ENCODE assay signal across 8 cellular contexts in the genomic region with DNA sequence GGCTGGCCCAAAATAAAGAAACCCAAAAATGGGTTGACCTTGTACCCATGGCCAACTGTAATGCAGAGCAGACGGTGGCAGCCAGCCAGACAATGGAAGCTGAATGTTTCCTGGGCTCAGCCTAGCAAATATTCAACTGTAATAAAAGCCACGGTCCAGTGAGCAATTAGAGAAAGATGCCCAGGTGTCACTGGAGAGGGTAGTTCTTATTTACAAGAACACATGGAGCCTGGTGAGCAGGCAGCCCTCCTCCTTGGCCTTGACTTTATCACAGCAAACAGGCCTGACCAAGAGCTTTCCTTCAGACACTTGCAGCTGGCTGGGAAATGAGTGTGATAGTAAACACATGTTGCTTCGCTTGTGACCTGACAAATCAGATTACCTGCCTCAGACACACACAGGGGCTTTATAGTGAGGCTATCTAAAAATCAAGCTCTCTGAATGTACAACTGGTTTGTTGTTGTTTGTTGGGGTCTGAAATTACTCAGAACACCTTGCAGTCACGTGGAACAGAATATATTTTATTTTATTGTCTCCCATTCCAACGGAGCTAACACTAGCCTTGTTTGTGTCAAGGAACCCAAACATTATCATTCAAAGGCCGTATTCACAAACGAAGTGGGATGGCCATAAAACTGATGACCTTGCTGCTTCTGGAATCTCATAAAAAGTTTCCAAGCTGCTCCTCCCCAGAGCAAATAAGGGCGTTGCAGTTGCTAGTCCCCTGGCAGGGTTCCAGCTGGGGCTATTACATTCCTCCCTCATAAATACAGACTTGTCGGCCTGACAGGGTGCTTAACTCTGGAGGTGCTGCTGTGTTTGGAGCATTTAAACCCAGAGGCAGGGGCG.
DNase-seq lines count a peak whose midpoint lies in the region; ATAC-seq and TF ChIP-seq lines count a peak whose summit lies in the region.

No MANE protein-coding gene starts in this region.

- H4K91ac ChIP-seq in trophoblast cell (ENCODE audit: low read depth, low read length): peak overlapping the region; percentile 45

- no peak for ATAC-seq in stimulated activated effector memory CD8-positive, alpha-beta T cell treated with anti-CD3 and anti-CD28 coated beads, Interleukin-12 subunit alpha, Interleukin-12 subunit beta, amount 100 ng/mL, for 72 hours
- ATAC-seq in HG02610 (IDR thresholded peaks at IDR 0.05; ENCODE audit: unreplicated experiment): no peak

- no peaks in the 10 kb centered on the region for H3K9me3 Mint-ChIP-seq in stimulated activated effector memory CD8-positive, alpha-beta T cell treated with anti-CD3 and anti-CD28 coated beads, Interleukin-12 subunit alpha, Interleukin-12 subunit beta, amount 100 ng/mL, for 72 hours
- no peaks in the 10 kb centered on the region for H3K9me3 Mint-ChIP-seq in activated T-helper 1 cell treated with anti-CD3 and anti-CD28 coated beads, Interleukin-12 subunit alpha, Interleukin-12 subunit beta, Interleukin-2, Interleukin-4 antibody, amounts not matched to agents 30 ng/mL and 10 ng/mL and 1 ng/mL, durations not matched to agents 14 hours and 24 hours and 36 hours
- no peaks in the 10 kb centered on the region for H3K9me3 Mint-ChIP-seq in T-helper 2 cell treated with Interferon-gamma antibody and Interleukin-4, amounts not matched to agents 5 μg/mL and 100 μg/mL, for 36 hours

- TF ChIP-seq POLR2A in esophagus squamous epithelium (IDR thresholded peaks at IDR 0.05): no peak

- H3K14ac ChIP-seq in trophoblast cell (ENCODE audit: low read length): no peak overlapping the region

- H3K4me1 ChIP-seq in esophagus squamous epithelium (peaks cover 12 to 55% (median 14%) of the 10 kb centered on the region in 3 donors), trophoblast cell (ENCODE audit: control insufficient read depth in 1 of 2, insufficient read depth in 2 of 2, low read length in 2 of 2) (peaks cover 13 to 26% of the 10 kb centered on the region in 2 experiments)

- H2BK120ac ChIP-seq in trophoblast cell (ENCODE audit: insufficient read depth, low read length, poor library complexity): peak overlapping the region; percentile 3

- no peaks in the 10 kb centered on the region for H3K79me2 ChIP-seq in trophoblast cell (ENCODE audit: control insufficient read depth, insufficient read depth, low read length, poor library complexity)

- no peak overlapping the region for H3K27ac Mint-ChIP-seq in stimulated activated effector memory CD8-positive, alpha-beta T cell treated with anti-CD3 and anti-CD28 coated beads, Interleukin-12 subunit alpha, Interleukin-12 subunit beta, amount 100 ng/mL, for 72 hours
- no peak overlapping the region for H3K27ac Mint-ChIP-seq in activated T-helper 1 cell treated with anti-CD3 and anti-CD28 coated beads, Interleukin-12 subunit alpha, Interleukin-12 subunit beta, Interleukin-2, Interleukin-4 antibody, amounts not matched to agents 30 ng/mL and 10 ng/mL and 1 ng/mL, durations not matched to agents 14 hours and 24 hours and 36 hours
- no peak overlapping the region for H3K27ac Mint-ChIP-seq in T-helper 2 cell treated with Interferon-gamma antibody and Interleukin-4, amounts not matched to agents 5 μg/mL and 100 μg/mL, for 36 hours

- H3K27me3 ChIP-seq in esophagus squamous epithelium (no peaks in the 10 kb centered on the region), trophoblast cell (ENCODE audit: insufficient read depth, low read length) (no peaks in the 10 kb centered on the region)

- H3K4me1 Mint-ChIP-seq in stimulated activated effector memory CD8-positive, alpha-beta T cell treated with anti-CD3 and anti-CD28 coated beads, Interleukin-12 subunit alpha, Interleukin-12 subunit beta, amount 100 ng/mL, for 72 hours: no peaks in the 10 kb centered on the region
- no peaks in the 10 kb centered on the region for H3K4me1 Mint-ChIP-seq in activated T-helper 1 cell treated with anti-CD3 and anti-CD28 coated beads, Interleukin-12 subunit alpha, Interleukin-12 subunit beta, Interleukin-2, Interleukin-4 antibody, amounts not matched to agents 30 ng/mL and 10 ng/mL and 1 ng/mL, durations not matched to agents 14 hours and 24 hours and 36 hours (ENCODE audit: low read depth)
- H3K4me1 Mint-ChIP-seq in T-helper 2 cell treated with Interferon-gamma antibody and Interleukin-4, amounts not matched to agents 5 μg/mL and 100 μg/mL, for 36 hours (ENCODE audit: low read depth): peaks cover 4% of the 10 kb centered on the region

- no peak overlapping the region for H3K4me2 ChIP-seq in trophoblast cell (ENCODE audit: low read length)

- H3K9ac ChIP-seq in trophoblast cell (ENCODE audit: low read length): no peak overlapping the region

- H3K36me3 ChIP-seq in esophagus squamous epithelium (no peaks in the 10 kb centered on the region), trophoblast cell (ENCODE audit: control insufficient read depth in 1 of 2, insufficient read depth in 2 of 2, low read length in 2 of 2) (no peaks in the 10 kb centered on the region)

- WGBS in esophagus squamous epithelium, 2 donors: 23 to 30% methylated on average over 7 to 10 of the region's 10 CpGs
- WGBS in trophoblast cell (ENCODE audit: extremely low coverage, insufficient coverage, insufficient read length): no CpG with 5 or more reads among the region's 10 CpGs

- H3K36me3 Mint-ChIP-seq in stimulated activated effector memory CD8-positive, alpha-beta T cell treated with anti-CD3 and anti-CD28 coated beads, Interleukin-12 subunit alpha, Interleukin-12 subunit beta, amount 100 ng/mL, for 72 hours: no peaks in the 10 kb centered on the region
- no peaks in the 10 kb centered on the region for H3K36me3 Mint-ChIP-seq in activated T-helper 1 cell treated with anti-CD3 and anti-CD28 coated beads, Interleukin-12 subunit alpha, Interleukin-12 subunit beta, Interleukin-2, Interleukin-4 antibody, amounts not matched to agents 30 ng/mL and 10 ng/mL and 1 ng/mL, durations not matched to agents 14 hours and 24 hours and 36 hours (ENCODE audit: low read depth)
- H3K36me3 Mint-ChIP-seq in T-helper 2 cell treated with Interferon-gamma antibody and Interleukin-4, amounts not matched to agents 5 μg/mL and 100 μg/mL, for 36 hours (ENCODE audit: low read depth): no peaks in the 10 kb centered on the region

- H3K9me3 ChIP-seq in esophagus squamous epithelium (no peaks in the 10 kb centered on the region), trophoblast cell (ENCODE audit: insufficient read depth, low read depth, low read length) (no peaks in the 10 kb centered on the region)

- intact Hi-C loops in esophagus squamous epithelium (cut with DNase I): no loop called here
- intact Hi-C loops in activated T-helper 1 cell treated with anti-CD3 and anti-CD28 coated beads, Interleukin-12 subunit alpha, Interleukin-12 subunit beta, Interleukin-2, Interleukin-4 antibody, amounts not matched to agents 30 ng/mL and 10 ng/mL and 1 ng/mL, durations not matched to agents 14 hours and 24 hours and 36 hours (cut with micrococcal nuclease): no loop called here

- H3K79me1 ChIP-seq in trophoblast cell (ENCODE audit: low read length): peaks cover 7% of the 10 kb centered on the region

- no peak overlapping the region for H4K12ac ChIP-seq in trophoblast cell (ENCODE audit: low read depth, low read length)

- peak overlapping the region; percentile 4 for H2BK5ac ChIP-seq in trophoblast cell (ENCODE audit: low read depth, low read length, poor library complexity)

- CTCF ChIA-PET in HEK293T (lab: Yijun Ruan, JAX): interaction anchor here (0.7 to 1.9 kb wide), 4 partner anchors 10 to 95 kb away, joined by 5 to 11 read pairs (median 6); no protein-coding TSS in a partner anchor

- no peaks in the 10 kb centered on the region for H3K27me3 Mint-ChIP-seq in activated T-helper 1 cell treated with anti-CD3 and anti-CD28 coated beads, Interleukin-12 subunit alpha, Interleukin-12 subunit beta, Interleukin-2, Interleukin-4 antibody, amounts not matched to agents 30 ng/mL and 10 ng/mL and 1 ng/mL, durations not matched to agents 14 hours and 24 hours and 36 hours (ENCODE audit: insufficient read depth)
- H3K27me3 Mint-ChIP-seq in T-helper 2 cell treated with Interferon-gamma antibody and Interleukin-4, amounts not matched to agents 5 μg/mL and 100 μg/mL, for 36 hours (ENCODE audit: low read depth): no peaks in the 10 kb centered on the region

- peak overlapping the region; percentile 1 to 75 (median 56) for H3K27ac ChIP-seq in esophagus squamous epithelium
- H3K27ac ChIP-seq in trophoblast cell (ENCODE audit: low read depth, low read length): peak overlapping the region; percentile 8

- H2AK5ac ChIP-seq in trophoblast cell (ENCODE audit: low read length): no peak overlapping the region

- peak; percentile 82 for DNase-seq in HEK293T (ENCODE audit: extremely low spot score)
- DNase-seq in NCI-H748 (lab: John Stamatoyannopoulos, UW; ENCODE audit: unreplicated experiment): peak; percentile 98
- peak; percentile 13 for DNase-seq in esophagus squamous epithelium (lab: John Stamatoyannopoulos, UW)
- peak in 1 of 2 donors; percentile 33 for DNase-seq in trophoblast cell
- DNase-seq in stimulated activated effector memory CD8-positive, alpha-beta T cell treated with anti-CD3 and anti-CD28 coated beads, Interleukin-12 subunit alpha, Interleukin-12 subunit beta, amount 100 ng/mL, for 72 hours (ENCODE audit: low spot score in 2 of 2): no peak
- DNase-seq in activated T-helper 1 cell treated with anti-CD3 and anti-CD28 coated beads, Interleukin-12 subunit alpha, Interleukin-12 subunit beta, Interleukin-2, Interleukin-4 antibody, amounts not matched to agents 30 ng/mL and 10 ng/mL and 1 ng/mL, durations not matched to agents 14 hours and 24 hours and 36 hours (ENCODE audit: low spot score): no peak
- DNase-seq in T-helper 2 cell treated with Interferon-gamma antibody and Interleukin-4, amounts not matched to agents 5 μg/mL and 100 μg/mL, for 36 hours (ENCODE audit: low spot score): no peak

- H3K4me3 ChIP-seq in esophagus squamous epithelium (no peak overlapping the region), trophoblast cell (ENCODE audit: low read depth, low read length) (no peak overlapping the region)

- no peak for TF ChIP-seq CTCF in esophagus squamous epithelium (IDR thresholded peaks at IDR 0.05)

- POLR2A ChIA-PET in HEK293T (lab: Yijun Ruan, JAX): interaction anchor here (0.5 to 2.6 kb wide), 9 partner anchors 8 to 518 kb away, joined by 3 to 12 read pairs (median 6); a partner anchor contains a TSS

- H4K8ac ChIP-seq in trophoblast cell (ENCODE audit: low read depth, low read length): peak overlapping the region; percentile 4

- H3K23ac ChIP-seq in trophoblast cell (ENCODE audit: low read length): no peak overlapping the region

- H3K4ac ChIP-seq in trophoblast cell (ENCODE audit: low read depth, low read length): peak overlapping the region; percentile 23

- peak overlapping the region; percentile 15 for H2BK12ac ChIP-seq in trophoblast cell (ENCODE audit: low read length)

- H3K4me3 Mint-ChIP-seq in stimulated activated effector memory CD8-positive, alpha-beta T cell treated with anti-CD3 and anti-CD28 coated beads, Interleukin-12 subunit alpha, Interleukin-12 subunit beta, amount 100 ng/mL, for 72 hours: no peak overlapping the region
- no peak overlapping the region for H3K4me3 Mint-ChIP-seq in activated T-helper 1 cell treated with anti-CD3 and anti-CD28 coated beads, Interleukin-12 subunit alpha, Interleukin-12 subunit beta, Interleukin-2, Interleukin-4 antibody, amounts not matched to agents 30 ng/mL and 10 ng/mL and 1 ng/mL, durations not matched to agents 14 hours and 24 hours and 36 hours
- H3K4me3 Mint-ChIP-seq in T-helper 2 cell treated with Interferon-gamma antibody and Interleukin-4, amounts not matched to agents 5 μg/mL and 100 μg/mL, for 36 hours: no peak overlapping the region

- H2AFZ ChIP-seq in trophoblast cell (ENCODE audit: insufficient read depth, low read length, poor library complexity): no peak overlapping the region

- no peak overlapping the region for H3K18ac ChIP-seq in trophoblast cell (ENCODE audit: low read length)

Comparison
In these comparisons a context has a peak if more than half of its experiments do, and no peak if none do; other contexts are left out.
1. DNase-seq: peak in HEK293T (single experiment), NCI-H748 (single experiment) and esophagus squamous epithelium (single experiment); none in stimulated activated effector memory CD8-positive, alpha-beta T cell treated with anti-CD3 and anti-CD28 coated beads, Interleukin-12 subunit alpha, Interleukin-12 subunit beta, amount 100 ng/mL, for 72 hours (0 of 2), activated T-helper 1 cell treated with anti-CD3 and anti-CD28 coated beads, Interleukin-12 subunit alpha, Interleukin-12 subunit beta, Interleukin-2, Interleukin-4 antibody, amounts not matched to agents 30 ng/mL and 10 ng/mL and 1 ng/mL, durations not matched to agents 14 hours and 24 hours and 36 hours (single experiment) and T-helper 2 cell treated with Interferon-gamma antibody and Interleukin-4, amounts not matched to agents 5 μg/mL and 100 μg/mL, for 36 hours (single experiment).